Comparison of ENCODE assay signal across 1 cellular context in the genomic region with DNA sequence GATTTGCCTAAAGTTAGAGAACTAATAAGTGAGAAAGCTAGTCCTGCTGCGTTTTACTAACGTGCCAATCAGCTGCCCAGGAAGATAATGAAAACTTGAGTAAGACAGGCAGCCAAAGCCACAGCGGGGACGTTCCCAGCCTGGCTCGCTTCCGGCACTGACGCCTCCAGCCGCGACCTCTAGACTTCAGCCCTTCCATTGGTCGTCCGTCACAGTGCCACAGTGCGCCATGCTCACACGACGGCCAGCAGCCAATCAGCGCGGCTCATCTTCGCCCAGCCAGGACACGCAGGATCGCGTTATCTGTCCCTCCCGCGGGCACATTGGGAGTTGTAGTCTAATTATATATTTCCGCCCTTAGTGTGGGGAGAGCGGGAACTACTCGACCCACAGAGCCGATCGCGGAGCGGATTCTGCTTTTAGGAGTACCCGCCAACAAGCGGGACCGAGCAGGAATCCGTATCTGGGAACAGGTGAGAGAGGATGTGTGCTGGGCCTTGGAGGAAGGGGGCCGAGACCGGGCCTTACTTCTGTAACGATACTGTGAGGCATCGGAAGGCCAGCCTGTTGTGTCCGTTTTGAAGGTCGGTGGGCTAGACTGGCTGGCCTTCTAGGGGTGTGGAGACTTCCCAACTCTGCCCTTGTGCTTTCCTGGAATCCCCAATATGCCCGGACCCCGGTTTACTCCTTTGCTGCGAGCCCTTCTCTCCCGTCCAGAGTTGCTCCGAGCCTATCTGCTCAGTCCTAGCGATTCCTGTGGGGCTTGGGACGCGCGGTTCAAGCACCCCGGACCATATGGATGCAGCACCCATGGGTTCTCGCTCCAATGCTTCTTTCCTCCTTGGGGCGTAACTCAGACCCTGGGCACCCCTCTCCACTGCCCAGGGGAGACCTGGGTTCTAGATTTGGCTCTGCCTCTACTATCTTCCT.
TF ChIP-seq lines count a peak whose summit lies in the region.

Gene FDPS (plus strand): TSS at position 374 of the 930 bp plus-strand sequence. CDS start 924 bp downstream, outside the sequence.

TF ChIP-seq in K562, 482 proteins besides CTCF, POLR2A, EP300 and RAD21 (continued from another document and continues in another):
- TF ChIP-seq, protein P1, sequence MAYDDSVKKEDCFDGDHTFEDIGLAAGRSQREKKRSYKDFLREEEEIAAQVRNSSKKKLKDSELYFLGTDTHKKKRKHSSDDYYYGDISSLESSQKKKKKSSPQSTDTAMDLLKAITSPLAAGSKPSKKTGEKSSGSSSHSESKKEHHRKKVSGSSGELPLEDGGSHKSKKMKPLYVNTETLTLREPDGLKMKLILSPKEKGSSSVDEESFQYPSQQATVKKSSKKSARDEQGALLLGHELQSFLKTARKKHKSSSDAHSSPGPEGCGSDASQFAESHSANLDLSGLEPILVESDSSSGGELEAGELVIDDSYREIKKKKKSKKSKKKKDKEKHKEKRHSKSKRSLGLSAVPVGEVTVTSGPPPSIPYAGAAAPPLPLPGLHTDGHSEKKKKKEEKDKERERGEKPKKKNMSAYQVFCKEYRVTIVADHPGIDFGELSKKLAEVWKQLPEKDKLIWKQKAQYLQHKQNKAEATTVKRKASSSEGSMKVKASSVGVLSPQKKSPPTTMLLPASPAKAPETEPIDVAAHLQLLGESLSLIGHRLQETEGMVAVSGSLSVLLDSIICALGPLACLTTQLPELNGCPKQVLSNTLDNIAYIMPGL (CRISPR knock-in tag; IDR thresholded peaks at IDR 0.05) = peak; percentile 57; the same call in 1 of the 2 replicates
- TF ChIP-seq NR2C2 (CRISPR knock-in tag; IDR thresholded peaks at IDR 0.05) (peak; percentile 80), NR2C2 (tag; IDR thresholded peaks at IDR 0.05) (peak; percentile 97), BRD4 (IDR thresholded peaks at IDR 0.05) (0 out of 2 replicates have a peak, but pooled peaks have one; percentile 29), MXI1 (IDR thresholded peaks at IDR 0.05; ENCODE audit: low read depth, low read length) (no peak), ZNF197 (CRISPR knock-in tag; IDR thresholded peaks at IDR 0.05; ENCODE audit: low read depth) (no peak), ZZZ3 (IDR thresholded peaks at IDR 0.05) (no peak), FOXJ3 (CRISPR knock-in tag; IDR thresholded peaks at IDR 0.05) (no peak), LEF1 (IDR thresholded peaks at IDR 0.05) (peak; percentile 59; the same call in 1 of the 2 replicates), ZNF785 (CRISPR knock-in tag; IDR thresholded peaks at IDR 0.05) (no peak), NFE2 (IDR thresholded peaks at IDR 0.05; ENCODE audit: low read depth) (no peak), BDP1 (IDR thresholded peaks at IDR 0.05; ENCODE audit: insufficient read depth, insufficient read length) (no peak), HOXB6 (CRISPR knock-in tag; IDR thresholded peaks at IDR 0.05; ENCODE audit: borderline replicate concordance) (no peak), ZNF79 (CRISPR knock-in tag; IDR thresholded peaks at IDR 0.05; ENCODE audit: low read depth) (no peak), HES1 (IDR thresholded peaks at IDR 0.05; ENCODE audit: low read depth) (no peak; the same call in 1 of the 2 replicates), DDX20 (tag; IDR thresholded peaks at IDR 0.05; ENCODE audit: low read depth) (no peak), KAT8 (IDR thresholded peaks at IDR 0.05; ENCODE audit: low read depth) (no peak), POLR2B (IDR thresholded peaks at IDR 0.05; ENCODE audit: low read depth, partially characterized antibody) (peak; percentile 84), RBM17 (IDR thresholded peaks at IDR 0.05; ENCODE audit: borderline replicate concordance, low read depth, low read length) (no peak), ETS1 (conservative IDR thresholded peaks at IDR 0.05; ENCODE audit: control insufficient read depth, low read depth, low read length) (peak; percentile 97), E4F1 (CRISPR knock-in tag; IDR thresholded peaks at IDR 0.05; ENCODE audit: borderline replicate concordance) (no peak), CSDE1 (IDR thresholded peaks at IDR 0.05) (no peak), ZNF561 (CRISPR knock-in tag; conservative IDR thresholded peaks at IDR 0.05) (no peak), ZNF77 (CRISPR knock-in tag; IDR thresholded peaks at IDR 0.05) (no peak), DPF2 (IDR thresholded peaks at IDR 0.05) (peak; percentile 76; the same call in 1 of the 2 replicates), CBX2 (IDR thresholded peaks at IDR 0.05; ENCODE audit: insufficient read depth, low read length, poor library complexity, severe bottlenecking) (no peak), NFXL1 (CRISPR knock-in tag; IDR thresholded peaks at IDR 0.05) (no peak), BCOR (IDR thresholded peaks at IDR 0.05) (no peak), HOMEZ (CRISPR knock-in tag; IDR thresholded peaks at IDR 0.05) (no peak), PHB2 (IDR thresholded peaks at IDR 0.05; ENCODE audit: low read depth) (no peak), TCF7 (IDR thresholded peaks at IDR 0.05; ENCODE audit: borderline replicate concordance) (no peak; the same call in 1 of the 2 replicates), ARID3A (IDR thresholded peaks at IDR 0.05; ENCODE audit: borderline replicate concordance, low read depth, low read length) (no peak), RBM15 (IDR thresholded peaks at IDR 0.05; ENCODE audit: insufficient read depth, low read length) (no peak), ZNF639 (CRISPR knock-in tag; conservative IDR thresholded peaks at IDR 0.05 in 1 of 2, IDR thresholded peaks at IDR 0.05 in 1 of 2) (peak in 1 of 2 experiments; percentile 43; a peak in 2 of 4 replicates), TRIM28 (IDR thresholded peaks at IDR 0.05) (no peak), CC2D1A (IDR thresholded peaks at IDR 0.05) (peak; percentile 9; the same call in 1 of the 2 replicates), TCF7L2 (IDR thresholded peaks at IDR 0.05; ENCODE audit: low read depth, low read length) (no peak), ZNF253 (CRISPR knock-in tag; conservative IDR thresholded peaks at IDR 0.05) (no peak), OTX1 (CRISPR knock-in tag; IDR thresholded peaks at IDR 0.05) (no peak), SRSF1 (IDR thresholded peaks at IDR 0.05; ENCODE audit: low read depth, low read length) (no peak), ZFP30 (CRISPR knock-in tag; IDR thresholded peaks at IDR 0.05; ENCODE audit: borderline replicate concordance) (no peak), CREBBP (IDR thresholded peaks at IDR 0.05; ENCODE audit: low read depth, low read length) (no peak)
- TF ChIP-seq, protein P2, sequence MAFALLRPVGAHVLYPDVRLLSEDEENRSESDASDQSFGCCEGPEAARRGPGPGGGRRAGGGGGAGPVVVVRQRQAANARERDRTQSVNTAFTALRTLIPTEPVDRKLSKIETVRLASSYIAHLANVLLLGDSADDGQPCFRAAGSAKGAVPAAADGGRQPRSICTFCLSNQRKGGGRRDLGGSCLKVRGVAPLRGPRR (CRISPR knock-in tag; IDR thresholded peaks at IDR 0.05) = no peak
- TF ChIP-seq, protein P3, sequence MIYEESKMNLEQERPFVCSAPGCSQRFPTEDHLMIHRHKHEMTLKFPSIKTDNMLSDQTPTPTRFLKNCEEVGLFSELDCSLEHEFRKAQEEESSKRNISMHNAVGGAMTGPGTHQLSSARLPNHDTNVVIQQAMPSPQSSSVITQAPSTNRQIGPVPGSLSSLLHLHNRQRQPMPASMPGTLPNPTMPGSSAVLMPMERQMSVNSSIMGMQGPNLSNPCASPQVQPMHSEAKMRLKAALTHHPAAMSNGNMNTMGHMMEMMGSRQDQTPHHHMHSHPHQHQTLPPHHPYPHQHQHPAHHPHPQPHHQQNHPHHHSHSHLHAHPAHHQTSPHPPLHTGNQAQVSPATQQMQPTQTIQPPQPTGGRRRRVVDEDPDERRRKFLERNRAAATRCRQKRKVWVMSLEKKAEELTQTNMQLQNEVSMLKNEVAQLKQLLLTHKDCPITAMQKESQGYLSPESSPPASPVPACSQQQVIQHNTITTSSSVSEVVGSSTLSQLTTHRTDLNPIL (CRISPR knock-in tag; IDR thresholded peaks at IDR 0.05) = no peak
- TF ChIP-seq, protein P4, sequence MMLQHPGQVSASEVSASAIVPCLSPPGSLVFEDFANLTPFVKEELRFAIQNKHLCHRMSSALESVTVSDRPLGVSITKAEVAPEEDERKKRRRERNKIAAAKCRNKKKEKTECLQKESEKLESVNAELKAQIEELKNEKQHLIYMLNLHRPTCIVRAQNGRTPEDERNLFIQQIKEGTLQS (IDR thresholded peaks at IDR 0.05) = no peak
- TF ChIP-seq, protein P4 (CRISPR knock-in tag; conservative IDR thresholded peaks at IDR 0.05) = 0 out of 2 replicates have a peak, but pooled peaks have one; percentile 63
- TF ChIP-seq, protein P5, sequence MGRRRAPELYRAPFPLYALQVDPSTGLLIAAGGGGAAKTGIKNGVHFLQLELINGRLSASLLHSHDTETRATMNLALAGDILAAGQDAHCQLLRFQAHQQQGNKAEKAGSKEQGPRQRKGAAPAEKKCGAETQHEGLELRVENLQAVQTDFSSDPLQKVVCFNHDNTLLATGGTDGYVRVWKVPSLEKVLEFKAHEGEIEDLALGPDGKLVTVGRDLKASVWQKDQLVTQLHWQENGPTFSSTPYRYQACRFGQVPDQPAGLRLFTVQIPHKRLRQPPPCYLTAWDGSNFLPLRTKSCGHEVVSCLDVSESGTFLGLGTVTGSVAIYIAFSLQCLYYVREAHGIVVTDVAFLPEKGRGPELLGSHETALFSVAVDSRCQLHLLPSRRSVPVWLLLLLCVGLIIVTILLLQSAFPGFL (CRISPR knock-in tag; IDR thresholded peaks at IDR 0.05) = no peak
